ENCODE assay signal across 12 cellular contexts in the genomic region with DNA sequence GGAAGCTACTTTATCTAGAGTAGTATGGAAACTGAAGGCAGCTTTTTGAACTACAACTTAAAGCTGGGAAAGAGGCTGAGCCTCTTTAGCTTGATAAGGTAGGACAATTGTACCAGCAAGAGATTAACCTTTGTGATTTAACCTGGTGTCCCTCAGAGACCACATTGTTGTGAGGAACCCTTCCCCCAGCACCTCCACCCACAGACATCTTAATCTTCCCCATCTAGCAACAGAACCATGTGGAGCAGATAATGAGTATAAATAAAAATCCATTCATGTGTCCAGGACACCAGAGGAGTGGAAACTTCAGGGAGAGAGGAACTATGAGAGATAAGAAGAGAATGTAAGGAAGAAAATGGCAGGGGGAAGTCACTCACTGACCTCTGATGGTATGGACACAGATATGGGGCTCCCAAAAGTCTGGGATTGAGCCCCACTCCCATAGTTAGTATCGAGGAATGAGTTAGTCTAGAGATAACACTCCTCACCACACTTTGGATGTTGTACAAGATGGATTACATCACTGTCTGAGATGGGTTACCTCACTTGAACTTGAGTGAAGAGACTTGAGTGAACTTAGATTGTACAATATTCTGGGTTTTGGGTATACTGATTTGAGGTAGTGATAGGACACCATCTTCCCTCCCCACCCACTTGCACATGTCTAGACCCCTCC.
"Had no signal": no experiment of that assay in that cellular context is flagged by ENCODE, and none has a peak within 500 bp of the region (broad histone marks: within the 10 kb centered on the region; RNA-seq: fewer than 3 reads in every experiment).

No MANE protein-coding gene starts in this region.

- DNase-seq: activated CD4-positive, CD25-positive, alpha-beta regulatory T cell treated with anti-CD3 and anti-CD28 coated beads, Interleukin-2, amount 50 U/mL, for 72 hours; activated effector memory CD4-positive, alpha-beta T cell treated with Interleukin-2 at 50 U/mL for 16 hours; effector CD4-positive, alpha-beta T cell; kidney glomerular epithelial cell; pancreas; stimulated activated CD4-positive, alpha-beta T cell treated with anti-CD3 and anti-CD28 coated beads, Interleukin-4, amount 100 ng/mL, for 24 hours had no signal

- H3K4me2 ChIP-seq: hepatocyte, neural progenitor cell had no signal

- H3K36me3 Mint-ChIP-seq: activated naive CD4-positive, alpha-beta T cell treated with anti-CD3 and anti-CD28 coated beads, Interleukin-2, amount 50 U/mL, for 24 hours; neural progenitor cell had no signal

- H3K27me3 ChIP-seq: cardiac muscle cell, hepatocyte, neural progenitor cell, pancreas had no signal

- H3K79me2 ChIP-seq: hepatocyte had no signal

- ATAC-seq: pancreas had no signal

- H3K27ac ChIP-seq: cardiac muscle cell, hepatocyte, neural progenitor cell, pancreas had no signal

- H3K27ac Mint-ChIP-seq: neural progenitor cell had no signal

- H2AFZ ChIP-seq: hepatocyte, neural progenitor cell had no signal

- H3K27me3 Mint-ChIP-seq: activated naive CD4-positive, alpha-beta T cell treated with anti-CD3 and anti-CD28 coated beads, Interleukin-2, amount 50 U/mL, for 24 hours; stimulated activated naive CD8-positive, alpha-beta T cell treated with anti-CD3 and anti-CD28 coated beads, Interleukin-15, amount 100 ng/mL, for 72 hours had no signal

- H3K9me3 ChIP-seq: pancreas, thoracic aorta had no signal

- H3K4me3 ChIP-seq: cardiac muscle cell, hepatocyte, neural progenitor cell, pancreas, thoracic aorta had no signal

- H3K4me3 Mint-ChIP-seq: activated naive CD4-positive, alpha-beta T cell treated with anti-CD3 and anti-CD28 coated beads, Interleukin-2, amount 50 U/mL, for 24 hours; neural progenitor cell had no signal

- H3K36me3 ChIP-seq: cardiac muscle cell, neural progenitor cell, pancreas, thoracic aorta had no signal

- H3K9me3 Mint-ChIP-seq: activated naive CD4-positive, alpha-beta T cell treated with anti-CD3 and anti-CD28 coated beads, Interleukin-2, amount 50 U/mL, for 24 hours; neural progenitor cell had no signal
